ENCODE assay signal across 8 cellular contexts in the genomic region with DNA sequence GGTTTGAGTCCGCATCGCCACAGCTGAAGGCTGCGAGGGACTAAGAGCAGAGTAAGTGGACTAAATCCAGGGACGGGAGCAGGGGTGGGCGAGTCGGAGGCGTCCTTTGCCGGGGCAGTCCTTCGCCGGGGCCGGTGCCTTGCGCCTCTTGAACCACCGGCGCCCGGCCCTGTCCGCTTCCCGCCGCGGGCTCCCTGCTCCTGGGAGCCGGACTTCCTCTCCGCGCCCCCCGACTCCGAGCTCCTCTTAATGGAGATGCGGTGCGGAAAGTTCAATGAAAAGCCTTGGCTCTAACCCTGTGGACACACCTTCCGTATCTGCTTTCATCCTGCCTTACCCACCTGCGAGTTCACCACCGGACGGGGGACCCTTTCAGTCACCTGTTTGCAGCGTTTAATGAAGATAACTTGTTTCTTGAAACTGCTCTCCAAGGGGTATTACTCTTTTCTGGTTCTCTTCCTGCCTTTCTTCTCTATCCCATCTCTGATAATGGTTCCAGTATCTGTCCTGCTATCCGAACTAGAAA. TPM values are rescaled to one million over a fixed set of nuclear protein-coding genes. Genes with fewer than 3 reads are reported as not detected.
A peak's percentile ranks its signal among the peaks of the same experiment; 100 is the strongest.
DNase-seq lines count a peak whose midpoint lies in the region; ATAC-seq and TF ChIP-seq lines count a peak whose summit lies in the region.

No MANE protein-coding gene starts in this region.

- TF ChIP-seq CTCF in body of pancreas (IDR thresholded peaks at IDR 0.05): no peak

- H3K4me1 ChIP-seq in body of pancreas: peaks cover 50% of the 10 kb centered on the region

- no peaks in the 10 kb centered on the region for H3K9me3 ChIP-seq in body of pancreas

- ATAC-seq in HG02759 (IDR thresholded peaks at IDR 0.05; ENCODE audit: unreplicated experiment) (peak; percentile 18), body of pancreas (peak; percentile 19), GM18858 (IDR thresholded peaks at IDR 0.05; ENCODE audit: unreplicated experiment) (no peak)

- H3K36me3 ChIP-seq in body of pancreas (replicated peaks in 1 of 2; ENCODE audit: insufficient read depth in 1 of 2, low read depth in 2 of 2): no peaks in the 10 kb centered on the region

- WGBS in body of pancreas, 2 donors: 0% methylated on average over 14 to 31 of the region's 32 CpGs

- DNase-seq in NCI-H82 treated with DMSO at 0.1 percent for 48 hours (lab: John Stamatoyannopoulos, UW; ENCODE audit: unreplicated experiment) (peak; percentile 21), NCI-H82 (lab: John Stamatoyannopoulos, UW) (no peak), NCI-H345 treated with DMSO at 0.1 percent for 48 hours (lab: John Stamatoyannopoulos, UW; ENCODE audit: unreplicated experiment) (peak; percentile 6), body of pancreas (no peak), superior temporal gyrus (ENCODE audit: extremely low spot score) (peak; percentile 34)

- TF ChIP-seq POLR2A in body of pancreas (IDR thresholded peaks at IDR 0.05): no peak

- intact Hi-C loops in body of pancreas (cut with DNase I): no loop called here

- no peaks in the 10 kb centered on the region for H3K27me3 ChIP-seq in body of pancreas
- H3K27me3 ChIP-seq in layer of hippocampus (ENCODE audit: control insufficient read depth, insufficient read depth, low read length): no peaks in the 10 kb centered on the region

- H3K4me3 ChIP-seq in body of pancreas: peak overlapping the region; percentile 78 to 86

- H3K27ac ChIP-seq in body of pancreas (peak overlapping the region; percentile 86 to 95 (median 88)), layer of hippocampus (ENCODE audit: low read depth, low read length) (peak overlapping the region; percentile 95)

RNA-seq across cellular contexts. Expression of a gene that starts 0.5 kb away (rescaled TPM):
- total RNA-seq in body of pancreas: 10 to 100 TPM; 39.2 to 41.5 TPM

RNA-seq across cellular contexts. Expression of a gene that starts 0.9 kb away (rescaled TPM):
- total RNA-seq in body of pancreas: 10 to 100 TPM; 12.9 to 13.0 TPM

Comparison
In these comparisons a context has a peak if more than half of its experiments do, and no peak if none do; other contexts are left out.
1. DNase-seq: peak in NCI-H82 treated with DMSO at 0.1 percent for 48 hours (single experiment), NCI-H345 treated with DMSO at 0.1 percent for 48 hours (single experiment) and superior temporal gyrus (single experiment); none in NCI-H82 (single experiment) and body of pancreas (0 of 4).